Comparison of ENCODE assay signal across 25 cellular contexts in the genomic region with DNA sequence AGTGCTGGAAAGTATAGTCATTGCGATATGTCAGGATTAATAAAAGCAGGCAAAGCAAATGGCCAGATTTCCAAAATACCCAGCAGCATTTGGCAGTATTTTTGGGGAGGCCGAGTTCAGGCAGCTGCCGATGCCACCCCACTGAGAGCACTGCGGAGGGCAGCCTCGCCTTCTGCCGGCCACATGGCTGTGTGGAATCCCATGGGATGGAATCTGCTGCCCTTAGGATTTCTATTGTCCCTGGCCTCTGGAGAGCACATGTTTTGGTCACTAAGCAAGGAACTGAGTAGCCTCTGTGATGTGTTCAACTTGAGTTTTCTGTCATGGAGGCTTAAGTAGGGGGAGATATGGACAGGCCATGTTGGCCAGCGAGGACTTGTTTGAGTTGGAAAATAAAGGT.
"Had no signal": no experiment of that assay in that cellular context is flagged by ENCODE, and none has a peak within 500 bp of the region (broad histone marks: within the 10 kb centered on the region; RNA-seq: fewer than 3 reads in every experiment).

No MANE protein-coding gene starts in this region.

- H2AFZ ChIP-seq: neural progenitor cell had no signal

- H3K9me3 Mint-ChIP-seq: effector memory CD8-positive, alpha-beta T cell; natural killer cell treated with Interleukin-12 subunit alpha and Interleukin-12 subunit beta and Interleukin-15 and Interleukin-18, amount 100 ng/mL, for 72 hours had no signal

- FAIRE-seq: endometrium, frontal cortex, kidney had no signal

- H3K9me3 ChIP-seq: esophagus squamous epithelium, psoas muscle, sigmoid colon, spleen, testis, tibial artery had no signal

- H3K36me3 Mint-ChIP-seq: naive B cell; natural killer cell treated with Interleukin-12 subunit alpha and Interleukin-12 subunit beta and Interleukin-15 and Interleukin-18, amount 100 ng/mL, for 72 hours; type B pancreatic cell had no signal

- H3K4me3 Mint-ChIP-seq: effector memory CD8-positive, alpha-beta T cell; naive B cell; natural killer cell treated with Interleukin-12 subunit alpha and Interleukin-12 subunit beta and Interleukin-15 and Interleukin-18, amount 100 ng/mL, for 72 hours; neural progenitor cell; stimulated activated memory B cell treated with anti-CD40 and anti-IgM and Interleukin-4, amounts not matched to agents 10 μg/mL and 1 μg/mL and 100 μg/mL, for 72 hours; type B pancreatic cell had no signal

- H3K27me3 ChIP-seq: esophagus squamous epithelium, neural progenitor cell, sigmoid colon, spleen, testis, tibial artery had no signal

- ATAC-seq: effector memory CD8-positive, alpha-beta T cell; left lobe of liver; natural killer cell treated with Interleukin-12 subunit alpha and Interleukin-12 subunit beta and Interleukin-15 and Interleukin-18, amount 100 ng/mL, for 72 hours; psoas muscle; right cardiac atrium; stimulated activated memory B cell treated with anti-CD40 and anti-IgM and Interleukin-4, amounts not matched to agents 10 μg/mL and 1 μg/mL and 100 μg/mL, for 72 hours; stimulated activated naive CD8-positive, alpha-beta T cell treated with anti-CD3 and anti-CD28 coated beads, Interleukin-15, Interleukin-2, amounts not matched to agents 100 U/mL and 50 U/mL, for 24 hours had no signal

- DNase-seq: cerebellar nuclear complex; cortex of kidney; effector memory CD8-positive, alpha-beta T cell; erythroblast; esophagus squamous epithelium; head of caudate nucleus; kidney; naive B cell; psoas muscle; right cardiac atrium; sigmoid colon; spleen; stimulated activated CD4-positive, alpha-beta T cell treated with anti-CD3 and anti-CD28 coated beads, Interleukin-4, amount 100 ng/mL, for 4 hours; stimulated activated naive CD8-positive, alpha-beta T cell treated with anti-CD3 and anti-CD28 coated beads, Interleukin-15, Interleukin-2, amounts not matched to agents 100 U/mL and 50 U/mL, for 24 hours; substantia nigra; testis; tibial artery had no signal

- H3K36me3 ChIP-seq: esophagus squamous epithelium, neural progenitor cell, sigmoid colon, spleen, tibial artery had no signal

- H3K4me1 ChIP-seq: esophagus squamous epithelium, sigmoid colon, spleen, testis, tibial artery had no signal

- H3K9ac ChIP-seq: neural progenitor cell had no signal

- H3K27ac Mint-ChIP-seq: effector memory CD8-positive, alpha-beta T cell; natural killer cell treated with Interleukin-12 subunit alpha and Interleukin-12 subunit beta and Interleukin-15 and Interleukin-18, amount 100 ng/mL, for 72 hours; neural progenitor cell; stimulated activated memory B cell treated with anti-CD40 and anti-IgM and Interleukin-4, amounts not matched to agents 10 μg/mL and 1 μg/mL and 100 μg/mL, for 72 hours; type B pancreatic cell had no signal

- H3K4me3 ChIP-seq: esophagus squamous epithelium, neural progenitor cell, psoas muscle, sigmoid colon, skin epidermis, spleen, testis, tibial artery had no signal

- H3K4me2 ChIP-seq: neural progenitor cell had no signal

- H3K27me3 Mint-ChIP-seq: effector memory CD8-positive, alpha-beta T cell; naive B cell; natural killer cell treated with Interleukin-12 subunit alpha and Interleukin-12 subunit beta and Interleukin-15 and Interleukin-18, amount 100 ng/mL, for 72 hours; stimulated activated memory B cell treated with anti-CD40 and anti-IgM and Interleukin-4, amounts not matched to agents 10 μg/mL and 1 μg/mL and 100 μg/mL, for 72 hours; type B pancreatic cell had no signal

- H3K27ac ChIP-seq: esophagus squamous epithelium, neural progenitor cell, psoas muscle, sigmoid colon, skin epidermis, spleen, testis, tibial artery had no signal
